ENCODE assay signal across 2 cellular contexts in the genomic region with DNA sequence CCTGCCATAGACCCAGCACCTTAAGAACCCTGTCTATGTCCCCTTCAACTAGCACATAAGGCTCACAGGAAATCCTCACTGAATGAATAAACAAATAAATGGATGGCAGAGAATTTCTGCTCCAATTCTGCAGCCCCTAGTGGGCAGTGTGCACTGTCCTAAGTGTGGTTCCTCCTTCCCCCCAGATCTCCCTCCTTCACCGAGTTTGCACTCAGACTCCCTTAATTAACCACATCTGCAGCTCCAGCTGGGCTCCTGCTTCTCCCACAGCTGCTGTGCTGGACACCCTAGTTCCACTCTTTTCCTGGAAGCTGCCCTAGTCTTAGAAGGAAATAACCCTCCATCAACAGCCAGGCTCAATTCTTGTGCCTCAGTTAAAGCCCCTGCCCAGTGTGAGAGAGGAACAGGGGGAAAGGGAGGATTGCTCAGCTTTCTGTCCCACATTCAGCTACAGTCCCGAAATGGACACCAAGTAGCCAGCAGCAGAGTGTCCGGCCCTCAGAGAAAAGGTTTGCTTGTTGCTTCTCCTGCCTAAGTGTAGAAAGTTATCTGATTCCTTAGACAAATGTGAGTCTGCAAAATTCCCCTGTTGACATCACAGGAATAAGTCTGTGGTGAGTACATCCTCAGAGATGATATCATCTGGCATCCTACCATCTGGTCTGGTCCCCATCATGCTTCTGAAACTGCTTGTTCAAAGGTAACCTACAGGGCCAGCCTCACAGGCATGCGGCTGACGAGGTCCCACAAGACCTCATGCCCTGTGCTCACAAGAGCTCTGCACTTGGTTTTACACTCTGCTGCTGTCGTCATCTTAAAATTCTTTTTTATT.
TF ChIP-seq lines count a peak whose summit lies in the region.

No MANE protein-coding gene starts in this region.

TF ChIP-seq in SK-N-SH treated with all-trans-retinoic acid at 6 μM for 48 hours, 23 proteins besides CTCF, POLR2A, EP300 and RAD21:
- TF ChIP-seq TCF4 (CRISPR knock-in tag; IDR thresholded peaks at IDR 0.05; ENCODE audit: borderline replicate concordance): peak; percentile 48; the same call in 1 of the 2 replicates
- no peak for TF ChIP-seq ZNF70 (CRISPR knock-in tag; IDR thresholded peaks at IDR 0.05)
- TF ChIP-seq, protein P1, sequence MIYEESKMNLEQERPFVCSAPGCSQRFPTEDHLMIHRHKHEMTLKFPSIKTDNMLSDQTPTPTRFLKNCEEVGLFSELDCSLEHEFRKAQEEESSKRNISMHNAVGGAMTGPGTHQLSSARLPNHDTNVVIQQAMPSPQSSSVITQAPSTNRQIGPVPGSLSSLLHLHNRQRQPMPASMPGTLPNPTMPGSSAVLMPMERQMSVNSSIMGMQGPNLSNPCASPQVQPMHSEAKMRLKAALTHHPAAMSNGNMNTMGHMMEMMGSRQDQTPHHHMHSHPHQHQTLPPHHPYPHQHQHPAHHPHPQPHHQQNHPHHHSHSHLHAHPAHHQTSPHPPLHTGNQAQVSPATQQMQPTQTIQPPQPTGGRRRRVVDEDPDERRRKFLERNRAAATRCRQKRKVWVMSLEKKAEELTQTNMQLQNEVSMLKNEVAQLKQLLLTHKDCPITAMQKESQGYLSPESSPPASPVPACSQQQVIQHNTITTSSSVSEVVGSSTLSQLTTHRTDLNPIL (CRISPR knock-in tag; IDR thresholded peaks at IDR 0.05; ENCODE audit: low read depth): 0 out of 2 replicates have a peak, but pooled peaks have one; percentile 36
- 0 out of 2 replicates have a peak, but pooled peaks have one; percentile 24 for TF ChIP-seq ISL1 (CRISPR knock-in tag; IDR thresholded peaks at IDR 0.05)

TF ChIP-seq in H1, 55 proteins besides CTCF, POLR2A, EP300 and RAD21:
- TF ChIP-seq MAFK (IDR thresholded peaks at IDR 0.05; ENCODE audit: low read depth, low read length) (no peak), CHD2 (IDR thresholded peaks at IDR 0.05; ENCODE audit: low read length) (no peak), TCF12 (IDR thresholded peaks at IDR 0.05; ENCODE audit: low read depth, low read length) (no peak)
TF ChIP-seq in H1: peak in this region for 0.
